Comparison of ENCODE assay signal across 8 cellular contexts in genomic region chr1:8396083-8396911, GRCh38.
DNase-seq lines count a peak whose midpoint lies in the region; ATAC-seq and TF ChIP-seq lines count a peak whose summit lies in the region.
"Had no signal": no experiment of that assay in that cellular context is flagged by ENCODE, and none has a peak within 500 bp of the region (broad histone marks: within the 10 kb centered on the region; RNA-seq: fewer than 3 reads in every experiment).

No MANE protein-coding gene starts in this region.

- TF ChIP-seq POLR2A in suprapubic skin (IDR thresholded peaks at IDR 0.05), result no peak

- H3K4me1 ChIP-seq in HUES6 (ENCODE audit: control insufficient read depth, insufficient read depth, low read length) (peaks cover 33% of the 10 kb centered on the region), iPS-20b (ENCODE audit: insufficient read depth, low read length) (peaks cover 29% of the 10 kb centered on the region), suprapubic skin (peaks cover 46% of the 10 kb centered on the region), SJCRH30 (peaks cover 4% of the 10 kb centered on the region; the same call in 1 of the 2 replicates)

- peak overlapping the region; percentile 70 for H3K4me3 Mint-ChIP-seq in activated naive CD8-positive, alpha-beta T cell treated with anti-CD3 and anti-CD28 coated beads, Interleukin-2, amount 50 U/mL, for 24 hours

- H3K4me3 ChIP-seq in HUES6 (ENCODE audit: low read depth, low read length) (no peak overlapping the region), iPS-20b (ENCODE audit: low read length) (no peak overlapping the region), suprapubic skin (no peak overlapping the region), SJCRH30 (no peak overlapping the region)

- no peak for DNase-seq in activated naive CD8-positive, alpha-beta T cell treated with anti-CD3 and anti-CD28 coated beads, Interleukin-2, amount 50 U/mL, for 24 hours
- DNase-seq in suprapubic skin (ENCODE audit: low spot score in 2 of 2), result no peak
- DNase-seq in NCI-H526 treated with DMSO at 0.1 percent for 48 hours (lab: John Stamatoyannopoulos, UW), result no peak
- DNase-seq in SJCRH30, result no peak

- no peaks in the 10 kb centered on the region for H3K27me3 ChIP-seq in HUES6 (ENCODE audit: control insufficient read depth, insufficient read depth, low read length)
- no peaks in the 10 kb centered on the region for H3K27me3 ChIP-seq in iPS-20b (ENCODE audit: insufficient read depth, low read length)
- no peaks in the 10 kb centered on the region for H3K27me3 ChIP-seq in suprapubic skin
- no peaks in the 10 kb centered on the region for H3K27me3 ChIP-seq in SJCRH30

- ATAC-seq in activated naive CD8-positive, alpha-beta T cell treated with anti-CD3 and anti-CD28 coated beads, Interleukin-2, amount 50 U/mL, for 24 hours, result no peak
- no peak for ATAC-seq in esophagus mucosa

- peaks cover 74% of the 10 kb centered on the region for H3K4me1 Mint-ChIP-seq in activated naive CD8-positive, alpha-beta T cell treated with anti-CD3 and anti-CD28 coated beads, Interleukin-2, amount 50 U/mL, for 24 hours

- H3K36me3 ChIP-seq in HUES6 (ENCODE audit: control insufficient read depth, insufficient read depth, low read length) (0 out of 2 replicates have a peak, but pooled peaks cover under 1% of the 10 kb centered on the region), iPS-20b (ENCODE audit: insufficient read depth, low read depth, low read length) (peaks cover 15% of the 10 kb centered on the region; the same call in 1 of the 2 replicates), suprapubic skin (peaks cover 19% of the 10 kb centered on the region), SJCRH30 (peaks cover 51% of the 10 kb centered on the region)

- H3K9ac ChIP-seq in HUES6 (ENCODE audit: low read length) (no peak overlapping the region), iPS-20b (ENCODE audit: low read depth, low read length) (peak overlapping the region; percentile 12; the same call in 1 of the 2 replicates)

- no peaks in the 10 kb centered on the region for H3K27me3 Mint-ChIP-seq in activated naive CD8-positive, alpha-beta T cell treated with anti-CD3 and anti-CD28 coated beads, Interleukin-2, amount 50 U/mL, for 24 hours

- 51% methylated on average over 8 of the region's 8 CpGs for WGBS in suprapubic skin

- TF ChIP-seq CTCF in suprapubic skin (IDR thresholded peaks at IDR 0.05), result no peak

- H3K9me3 ChIP-seq in HUES6 (ENCODE audit: control insufficient read depth, insufficient read depth, low read depth, low read length) (no peaks in the 10 kb centered on the region), iPS-20b (ENCODE audit: insufficient read depth, low read depth, low read length) (no peaks in the 10 kb centered on the region), suprapubic skin (no peaks in the 10 kb centered on the region), SJCRH30 (replicated peaks) (no peaks in the 10 kb centered on the region)

- peak overlapping the region; percentile 82 for H3K27ac Mint-ChIP-seq in activated naive CD8-positive, alpha-beta T cell treated with anti-CD3 and anti-CD28 coated beads, Interleukin-2, amount 50 U/mL, for 24 hours

- peaks cover 23% of the 10 kb centered on the region for H3K36me3 Mint-ChIP-seq in activated naive CD8-positive, alpha-beta T cell treated with anti-CD3 and anti-CD28 coated beads, Interleukin-2, amount 50 U/mL, for 24 hours (ENCODE audit: low read depth)

- H3K27ac ChIP-seq in HUES6 (ENCODE audit: low read depth, low read length), result peak overlapping the region; percentile 37; the same call in 1 of the 2 replicates
- H3K27ac ChIP-seq in iPS-20b (ENCODE audit: low read length), result no peak overlapping the region
- peak overlapping the region; percentile 79 for H3K27ac ChIP-seq in suprapubic skin
- H3K27ac ChIP-seq in SJCRH30, result no peak overlapping the region
- H3K27ac ChIP-seq: VCaP had no signal

- peaks cover 3% of the 10 kb centered on the region for H3K9me3 Mint-ChIP-seq in activated naive CD8-positive, alpha-beta T cell treated with anti-CD3 and anti-CD28 coated beads, Interleukin-2, amount 50 U/mL, for 24 hours

- TF ChIP-seq EP300 in suprapubic skin (IDR thresholded peaks at IDR 0.05), result no peak

Comparison
In these comparisons a context has a peak if more than half of its experiments do, and no peak if none do; other contexts are left out.
1. H3K27ac ChIP-seq: peak in HUES6 (single experiment) and suprapubic skin (single experiment); none in iPS-20b (single experiment) and SJCRH30 (single experiment).